In genomic region chr12:76402259-76402658, GRCh38 we compare ENCODE assay signal across 25 cellular contexts. TPM values are rescaled to one million over a fixed set of nuclear protein-coding genes. Genes with fewer than 3 reads are reported as not detected.
DNase-seq lines count a peak whose midpoint lies in the region; ATAC-seq, FAIRE-seq and TF ChIP-seq lines count a peak whose summit lies in the region.
"Had no signal": no experiment of that assay in that cellular context is flagged by ENCODE, and none has a peak within 500 bp of the region (broad histone marks: within the 10 kb centered on the region; RNA-seq: fewer than 3 reads in every experiment).

No MANE protein-coding gene starts in this region.

- H3K36me3 Mint-ChIP-seq in T-helper 17 cell (ENCODE audit: low read depth), result peaks cover 3% of the 10 kb centered on the region

- peaks cover 3% of the 10 kb centered on the region for H3K4me1 Mint-ChIP-seq in T-helper 17 cell
- H3K4me1 Mint-ChIP-seq: IgD-negative memory B cell had no signal

- ATAC-seq in T-helper 17 cell (no peak), K562 (peak; percentile 98), GM19035 (IDR thresholded peaks at IDR 0.05; ENCODE audit: unreplicated experiment) (no peak)
- ATAC-seq: Panc1 had no signal

- TF ChIP-seq POLR2A in K562 (conservative IDR thresholded peaks at IDR 0.05), result no peak

- H3K4me3 Mint-ChIP-seq in T-helper 17 cell, result no peak overlapping the region
- H3K4me3 Mint-ChIP-seq: IgD-negative memory B cell had no signal

- no peak overlapping the region for H2AFZ ChIP-seq in K562 (ENCODE audit: low read depth, low read length)
- H2AFZ ChIP-seq: GM23248 had no signal

- no peaks in the 10 kb centered on the region for H4K20me1 ChIP-seq in K562 (replicated peaks; ENCODE audit: control insufficient read depth, insufficient read depth, low read length)

- no peaks in the 10 kb centered on the region for H3K27me3 Mint-ChIP-seq in T-helper 17 cell
- H3K27me3 Mint-ChIP-seq: IgD-negative memory B cell had no signal

- DNase-seq in NCI-H146 (lab: John Stamatoyannopoulos, UW) (peak; percentile 11), NCI-H146 treated with DMSO at 0.1 percent for 48 hours (lab: John Stamatoyannopoulos, UW; ENCODE audit: unreplicated experiment) (no peak), NCI-H526 (lab: John Stamatoyannopoulos, UW) (peak; percentile 68 to 76), T-helper 17 cell (no peak), K562 (ENCODE audit: extremely low read depth in 1 of 4, low spot score in 3 of 4) (peak; percentile 28 to 79 (median 56)), GM10266 (ENCODE audit: extremely low spot score) (no peak), cerebellum (ENCODE audit: low spot score) (no peak)
- DNase-seq: 8988T, ACHN, GM23248, H7, NCI-H1048, NCI-H1417, NCI-H187 treated with DMSO at 0.1 percent for 48 hours, NCI-H2171 treated with DMSO at 0.1 percent for 48 hours, NCI-H524, SHP77, SW 1271 had no signal

- H3K4me2 ChIP-seq in K562 (ENCODE audit: insufficient read depth, low read length), result no peak overlapping the region

- no peaks in the 10 kb centered on the region for H3K27me3 ChIP-seq in K562 (ENCODE audit: control insufficient read depth in 2 of 2, insufficient read depth in 2 of 2, low read length in 2 of 2)

- peak overlapping the region; percentile 29 for H3K27ac Mint-ChIP-seq in T-helper 17 cell
- H3K27ac Mint-ChIP-seq: IgD-negative memory B cell had no signal

- CTCF ChIA-PET in K562 (lab: Yijun Ruan, JAX; ENCODE audit: low intra/inter-chr PET ratio), result no interaction called here

- BruUV-seq in K562 (replicated peaks; lab: Mats Ljungman, UMichigan), result no TSS peak

- intact Hi-C loops in K562 (cut with micrococcal nuclease), result loop anchor here (5.0 kb wide), 1 partner anchor 155 kb away; the partner anchor contains the start of gene OSBPL8

- peak; percentile 85 for TF ChIP-seq EP300 in K562 (IDR thresholded peaks at IDR 0.05; ENCODE audit: low read length)

- no peak overlapping the region for H3K9ac ChIP-seq in K562 (ENCODE audit: insufficient read depth in 1 of 2, low read depth in 2 of 2, low read length in 2 of 2)
- H3K9ac ChIP-seq: GM23248 had no signal

- H3K79me2 ChIP-seq in K562 (ENCODE audit: control insufficient read depth, insufficient read depth, low read length), result no peaks in the 10 kb centered on the region

- peaks cover 16% of the 10 kb centered on the region; the same call in 2 of the 3 replicates for H3K36me3 ChIP-seq in K562 (ENCODE audit: control insufficient read depth, insufficient read depth, low read length)

- no peak overlapping the region for H3K27ac ChIP-seq in K562 (ENCODE audit: extremely low read depth, low read depth, low read length)
- H3K27ac ChIP-seq: GM23248, RWPE1 had no signal

- H3K4me3 ChIP-seq in K562, result no peak overlapping the region
- H3K4me3 ChIP-seq: GM23248 had no signal

- FAIRE-seq in K562 (lab: Jason Lieb, UNC), result peak; percentile 79
- FAIRE-seq: D721Med, GM18507, HTR-8/SVneo had no signal

- no peaks in the 10 kb centered on the region for H3K9me1 ChIP-seq in K562 (ENCODE audit: control insufficient read depth, insufficient read depth, low read length)

- in situ Hi-C loops in K562 (cut with MboI), result no loop called here

- H3K9me3 ChIP-seq in T-helper 17 cell (ENCODE audit: control insufficient read depth, low read length, poor library complexity, severe bottlenecking) (no peaks in the 10 kb centered on the region), K562 (replicated peaks; ENCODE audit: control insufficient read depth, insufficient read depth, low read depth, low read length) (no peaks in the 10 kb centered on the region)

- no peak for TF ChIP-seq RAD21 in K562 (CRISPR knock-in tag; conservative IDR thresholded peaks at IDR 0.05 in 1 of 2, IDR thresholded peaks at IDR 0.05 in 1 of 2)

- H3K4me1 ChIP-seq in K562 (replicated peaks in 1 of 2; ENCODE audit: control insufficient read depth in 2 of 2, insufficient read depth in 2 of 2, low read length in 2 of 2), result peaks cover 0 to 7% of the 10 kb centered on the region in 2 experiments; a peak in 1 of 5 replicates

- no peak for TF ChIP-seq CTCF in K562 (IDR thresholded peaks at IDR 0.05 in 2 of 3, conservative IDR thresholded peaks at IDR 0.05 in 1 of 3; ENCODE audit: insufficient read depth in 2 of 3, low read depth in 1 of 3, low read length in 3 of 3)
- no peak for TF ChIP-seq CTCF in GM10266 (IDR thresholded peaks at IDR 0.05; ENCODE audit: control insufficient read depth, insufficient read depth, low read depth, missing control alignments)

- POLR2A ChIA-PET in K562 (lab: Yijun Ruan, JAX), result no interaction called here

TF ChIP-seq in K562, 482 proteins besides CTCF, POLR2A, EP300 and RAD21 (continues in another document):
- TF ChIP-seq MTA1 (IDR thresholded peaks at IDR 0.05; ENCODE audit: borderline replicate concordance) (peak; percentile 54; the same call in 1 of the 2 replicates), KLF10 (CRISPR knock-in tag; IDR thresholded peaks at IDR 0.05) (no peak), MBD2 (IDR thresholded peaks at IDR 0.05; ENCODE audit: borderline replicate concordance, low read depth) (peak; percentile 24; the same call in 1 of the 2 replicates), ZEB2 (IDR thresholded peaks at IDR 0.05) (peak; percentile 63; the same call in 1 of the 2 replicates), HDAC1 (IDR thresholded peaks at IDR 0.05) (peak in 1 of 2 experiments; percentile 72; a peak in 1 of 4 replicates), ZNF75A (CRISPR knock-in tag; IDR thresholded peaks at IDR 0.05) (no peak), SETDB1 (IDR thresholded peaks at IDR 0.05; ENCODE audit: low read length) (no peak), FOSL1 (tag; conservative IDR thresholded peaks at IDR 0.05) (peak; percentile 73), ZMIZ1 (IDR thresholded peaks at IDR 0.05; ENCODE audit: low read depth in 2 of 2, low read length in 2 of 2) (0 out of 4 replicates have a peak, but pooled peaks of 1 of the 2 experiments have one; percentile 29), HMBOX1 (IDR thresholded peaks at IDR 0.05) (peak; percentile 72; the same call in 1 of the 2 replicates), NFIC (IDR thresholded peaks at IDR 0.05) (peak; percentile 65), MECOM (CRISPR knock-in tag; IDR thresholded peaks at IDR 0.05) (0 out of 2 replicates have a peak, but pooled peaks have one; percentile 7), ZFX (CRISPR knock-in tag; IDR thresholded peaks at IDR 0.05) (peak; percentile 38; the same call in 1 of the 2 replicates), DACH1 (IDR thresholded peaks at IDR 0.05; ENCODE audit: partially characterized antibody) (peak; percentile 92), STAT5B (CRISPR knock-in tag; IDR thresholded peaks at IDR 0.05) (no peak), NBN (IDR thresholded peaks at IDR 0.05; ENCODE audit: low read depth) (0 out of 2 replicates have a peak, but pooled peaks have one; percentile 54)

RNA-seq across cellular contexts. Expression of gene BBS10, which starts 54.0 kb away (rescaled TPM):
- total RNA-seq in T-helper 17 cell (1 to 10 TPM; 2.3 to 2.4 TPM), K562 (2014; rRNA removed) (4.6 and 4.7 TPM in 2 replicates), K562 (2014; rRNA removed; fragmentation: Illumina TruSeq; extraction: Trizol) (8.2 and 9.4 TPM in 2 replicates), K562 (2015; rRNA removed; fragmentation: Illumina TruSeq; extraction: Trizol) (6.8 and 7.3 TPM in 2 replicates), K562 (2021) (5.9 and 6.1 TPM in 2 replicates), cerebellum (28.6 TPM)
- 2.8 and 10.1 TPM in 2 replicates for total RNA-seq in K562 (2011; cell fraction: chromatin; rRNA removed; ENCODE audit: low replicate concordance)
- 3.0 and 3.3 TPM in 2 replicates for total RNA-seq in K562 (2011; cell fraction: nucleolus; rRNA removed)
- 5.6 and 11.4 TPM in 2 replicates for total RNA-seq in K562 (2011; cell fraction: nucleoplasm; rRNA removed)
- polyA plus RNA-seq in K562 (2011; rRNA removed) (11.9 and 14.9 TPM in 2 replicates), K562 (2014; fragmentation: Illumina TruSeq; extraction: Trizol) (7.2 and 8.3 TPM in 2 replicates), K562 (2014; fragmentation: Nextera tagmentation; extraction: Ambion mirVana) (1 to 10 TPM; 2.3 to 2.7 TPM), K562 (2014; rRNA removed) (5.8 TPM in 2 replicates)
- polyA plus RNA-seq in K562 (2011; cell fraction: cytosol; rRNA removed), result 1.7 and 4.6 TPM in 2 replicates
- 4.9 and 7.6 TPM in 2 replicates for polyA plus RNA-seq in K562 (2011; cell fraction: nucleus; rRNA removed)
- polyA plus RNA-seq in K562 (2012), result 4.8 and 5.1 TPM in 2 replicates
- 8.2 and 8.8 TPM in 2 replicates for polyA minus RNA-seq in K562 (2011; rRNA and poly(A)+ RNA removed)
- 3.1 and 3.5 TPM in 2 replicates for polyA minus RNA-seq in K562 (2011; cell fraction: cytosol; rRNA and poly(A)+ RNA removed)
- 3.9 and 9.2 TPM in 2 replicates for polyA minus RNA-seq in K562 (2011; cell fraction: nucleus; rRNA and poly(A)+ RNA removed)

Comparison
In these comparisons a context has a peak if more than half of its experiments do, and no peak if none do; other contexts are left out.
1. DNase-seq: peak in NCI-H146 (single experiment), NCI-H526 (2 of 2) and K562 (4 of 4); none in NCI-H146 treated with DMSO at 0.1 percent for 48 hours (single experiment), T-helper 17 cell (0 of 3), GM10266 (single experiment) and cerebellum (single experiment).